ENCODE assay signal across 27 cellular contexts in genomic region chr1:204962742-204963632, GRCh38.
DNase-seq lines count a peak whose midpoint lies in the region; ATAC-seq, FAIRE-seq and TF ChIP-seq lines count a peak whose summit lies in the region.
"Had no signal": no experiment of that assay in that cellular context is flagged by ENCODE, and none has a peak within 500 bp of the region (broad histone marks: within the 10 kb centered on the region; RNA-seq: fewer than 3 reads in every experiment).

No MANE protein-coding gene starts in this region.

- SMC1A ChIA-PET in GM12878 (lab: Charles Lee; ENCODE audit: uncharacterized antibody, unreplicated experiment) = interaction anchor here (1.0 to 1.1 kb wide), 2 partner anchors 14 to 293 kb away, joined by 3 to 4 read pairs; no protein-coding TSS in a partner anchor

- H3K36me3 Mint-ChIP-seq in GM23338 (ENCODE audit: low read depth) = no peaks in the 10 kb centered on the region
- H3K36me3 Mint-ChIP-seq: activated CD8-positive, alpha-beta memory T cell treated with anti-CD3 and anti-CD28 coated beads, Interleukin-2, amount 10 ng/mL, durations not matched to agents 7 days and 5 days; CD8-positive, alpha-beta memory T cell; type B pancreatic cell had no signal

- no peaks in the 10 kb centered on the region for H3K9me2 ChIP-seq in neural cell (ENCODE audit: insufficient read depth, low read length)
- H3K9me2 ChIP-seq in GM23338 (ENCODE audit: insufficient read depth) = no peaks in the 10 kb centered on the region

- H3K4me3 ChIP-seq in GM12878 (no peak overlapping the region), neural cell (ENCODE audit: low read length) (no peak overlapping the region), GM23338 (no peak overlapping the region), tibial artery (no peak overlapping the region)
- H3K4me3 ChIP-seq: cardiac muscle cell, GM23248, K562, lung, prostate gland, SK-N-MC had no signal

- H3K9me3 Mint-ChIP-seq in GM23338 = no peaks in the 10 kb centered on the region
- H3K9me3 Mint-ChIP-seq: activated CD4-positive, alpha-beta T cell treated with anti-CD3 and anti-CD28 coated beads, Interleukin-2, amount 10 ng/mL, durations not matched to agents 7 days and 5 days; CD8-positive, alpha-beta memory T cell; type B pancreatic cell had no signal

- H3K27ac ChIP-seq in GM12878 (ENCODE audit: control insufficient read depth, insufficient read depth) = no peak overlapping the region
- H3K27ac ChIP-seq in neural cell (ENCODE audit: low read length) = peak overlapping the region; percentile 19
- no peak overlapping the region for H3K27ac ChIP-seq in GM23338 (ENCODE audit: low read depth)
- no peak overlapping the region for H3K27ac ChIP-seq in tibial artery
- H3K27ac ChIP-seq: cardiac muscle cell, GM23248, prostate gland, SK-N-MC had no signal

- H3K4me1 ChIP-seq in GM12878 (ENCODE audit: control insufficient read depth, insufficient read depth, low read length) (peaks cover 5% of the 10 kb centered on the region; the same call in 1 of the 2 replicates), GM23338 (ENCODE audit: insufficient read depth) (no peaks in the 10 kb centered on the region), tibial artery (no peaks in the 10 kb centered on the region)
- H3K4me1 ChIP-seq: prostate gland had no signal

- no peak for FAIRE-seq in GM12878 (lab: Jason Lieb, UNC)
- FAIRE-seq: K562, kidney had no signal

- H3K4me2 ChIP-seq in GM12878 (ENCODE audit: control insufficient read depth, insufficient read depth) (no peak overlapping the region), neural cell (ENCODE audit: low read length) (no peak overlapping the region), GM23338 (no peak overlapping the region)

- H3K79me2 ChIP-seq in GM12878 (ENCODE audit: control insufficient read depth, insufficient read depth, low read length) (no peaks in the 10 kb centered on the region), neural cell (replicated peaks; ENCODE audit: insufficient read depth, low read length) (no peaks in the 10 kb centered on the region), GM23338 (replicated peaks; ENCODE audit: insufficient read depth) (no peaks in the 10 kb centered on the region)

- CTCF ChIA-PET in GM12878 (lab: Yijun Ruan, JAX) = interaction anchor here (0.7 to 2.1 kb wide), 5 partner anchors 10 to 567 kb away, joined by 3 to 8 read pairs (median 3); no protein-coding TSS in a partner anchor

- in situ Hi-C loops in GM12878 (cut with MboI) = no loop called here

- intact Hi-C loops in GM12878 (cut with micrococcal nuclease; ENCODE audit: unreplicated experiment) (no loop called here), tibial artery (cut with DNase I; ENCODE audit: low total_unique reads) (no loop called here)

- TF ChIP-seq POLR2A in GM12878 (IDR thresholded peaks at IDR 0.05; ENCODE audit: low read depth, low read length) = no peak

- POLR2A ChIA-PET in GM12878 (lab: Charles Lee) = no interaction called here

- RAD21 ChIA-PET in GM12878 (lab: Charles Lee; ENCODE audit: unreplicated experiment) = interaction anchor here (0.6 to 2.6 kb wide), 3 partner anchors 22 to 292 kb away, joined by 3 to 6 read pairs (median 5); no protein-coding TSS in a partner anchor

- H3K27me3 Mint-ChIP-seq in GM23338 (ENCODE audit: insufficient read depth, low read depth, poor library complexity) = peaks cover 4% of the 10 kb centered on the region

- TF ChIP-seq RAD21 in GM12878 (IDR thresholded peaks at IDR 0.05; ENCODE audit: insufficient read depth, low read depth, low read length) = no peak
- TF ChIP-seq RAD21 in neural cell (conservative IDR thresholded peaks at IDR 0.05) = no peak

- peaks cover 2 to 5% of the 10 kb centered on the region in 2 experiments; a peak in 3 of 4 replicates for H3K27me3 ChIP-seq in GM12878 (replicated peaks in 1 of 2; ENCODE audit: control insufficient read depth in 2 of 2, insufficient read depth in 2 of 2, low read length in 1 of 2)
- no peaks in the 10 kb centered on the region for H3K27me3 ChIP-seq in neural cell (ENCODE audit: insufficient read depth, low read depth, low read length)
- H3K27me3 ChIP-seq in GM23338 (ENCODE audit: insufficient read depth) = no peaks in the 10 kb centered on the region
- peaks cover 0 to 4% of the 10 kb centered on the region in 2 donors for H3K27me3 ChIP-seq in tibial artery

- WGBS in GM12878 (ENCODE audit: insufficient coverage, insufficient replicate concordance, low lambda C conversion rate, missing lambda C conversion rate) = 14% methylated on average over 6 of the region's 6 CpGs

- no TSS peak for BruUV-seq in GM12878 (replicated peaks; lab: Mats Ljungman, UMichigan)

- no peaks in the 10 kb centered on the region for H3F3A ChIP-seq in neural cell (ENCODE audit: insufficient read depth, low read length, poor library complexity, severe bottlenecking)
- no peaks in the 10 kb centered on the region for H3F3A ChIP-seq in GM23338 (replicated peaks; ENCODE audit: low read depth)

- H4K20me1 ChIP-seq in GM12878 (ENCODE audit: control insufficient read depth, insufficient read depth) = no peaks in the 10 kb centered on the region
- H4K20me1 ChIP-seq in neural cell (ENCODE audit: insufficient read depth) = no peaks in the 10 kb centered on the region
- H4K20me1 ChIP-seq in GM23338 (replicated peaks; ENCODE audit: insufficient read depth) = no peaks in the 10 kb centered on the region

- no peak for TF ChIP-seq EP300 in GM12878 (IDR thresholded peaks at IDR 0.05; ENCODE audit: borderline replicate concordance in 1 of 2, control insufficient read depth in 1 of 2, low read depth in 2 of 2, low read length in 2 of 2)
- no peak for TF ChIP-seq EP300 in neural cell (conservative IDR thresholded peaks at IDR 0.05; ENCODE audit: poor library complexity, severe bottlenecking)

- peaks cover 11% of the 10 kb centered on the region for H3K4me1 Mint-ChIP-seq in GM23338
- H3K4me1 Mint-ChIP-seq: activated CD4-positive, alpha-beta T cell treated with anti-CD3 and anti-CD28 coated beads, Interleukin-2, amount 10 ng/mL, durations not matched to agents 7 days and 5 days; activated CD8-positive, alpha-beta memory T cell treated with anti-CD3 and anti-CD28 coated beads, Interleukin-2, amount 10 ng/mL, durations not matched to agents 7 days and 5 days; CD8-positive, alpha-beta memory T cell had no signal

- no peak overlapping the region for H3K9ac ChIP-seq in GM12878 (ENCODE audit: control insufficient read depth, insufficient read depth, low read length)
- H3K9ac ChIP-seq in neural cell (ENCODE audit: low read length) = no peak overlapping the region
- H3K9ac ChIP-seq: GM23248 had no signal

- DNase-seq in NCI-H446 treated with DMSO at 0.1 percent for 48 hours (lab: John Stamatoyannopoulos, UW) (peak; percentile 67), GM12878 (ENCODE audit: low read depth, low spot score) (peak; percentile 11), GM23338 (ENCODE audit: low spot score) (no peak), NCI-H1092 treated with DMSO at 0.1 percent for 48 hours (lab: John Stamatoyannopoulos, UW) (no peak), tibial artery (no peak)
- DNase-seq: activated CD4-positive, alpha-beta T cell treated with anti-CD3 and anti-CD28 coated beads, Interleukin-2, amount 10 ng/mL, durations not matched to agents 7 days and 5 days; activated CD8-positive, alpha-beta memory T cell treated with anti-CD3 and anti-CD28 coated beads, Interleukin-2, amount 10 ng/mL, durations not matched to agents 7 days and 5 days; activated naive CD4-positive, alpha-beta T cell treated with anti-CD3 and anti-CD28 coated beads, Interleukin-2, amount 50 U/mL, for 16 hours; amygdala; CD8-positive, alpha-beta memory T cell; cortex of kidney; DMS153; kidney; MM.1S; NCI-H187; NCI-H2227 treated with DMSO at 0.1 percent for 48 hours; stimulated activated CD8-positive, alpha-beta memory T cell treated with anti-CD3 and anti-CD28 coated beads, Interleukin-4, amount 100 ng/mL, for 48 hours; T-helper 17 cell had no signal

- no peak overlapping the region for H3K4me3 Mint-ChIP-seq in GM23338
- H3K4me3 Mint-ChIP-seq: activated CD4-positive, alpha-beta T cell treated with anti-CD3 and anti-CD28 coated beads, Interleukin-2, amount 10 ng/mL, durations not matched to agents 7 days and 5 days; activated CD8-positive, alpha-beta memory T cell treated with anti-CD3 and anti-CD28 coated beads, Interleukin-2, amount 10 ng/mL, durations not matched to agents 7 days and 5 days; CD8-positive, alpha-beta memory T cell; T-helper 17 cell; type B pancreatic cell had no signal

- no peak for TF ChIP-seq CTCF in GM12878 (IDR thresholded peaks at IDR 0.05 in 2 of 3, conservative IDR thresholded peaks at IDR 0.05 in 1 of 3; ENCODE audit: control insufficient read depth in 2 of 3, extremely low read depth in 1 of 3, insufficient read depth in 1 of 3, low read depth in 3 of 3, low read length in 3 of 3)
- no peak for TF ChIP-seq CTCF in neural cell (IDR thresholded peaks at IDR 0.05; ENCODE audit: poor library complexity, severe bottlenecking)
- TF ChIP-seq CTCF in GM23338 (conservative IDR thresholded peaks at IDR 0.05; ENCODE audit: low read depth in 2 of 2) = no peak
- no peak for TF ChIP-seq CTCF in tibial artery (IDR thresholded peaks at IDR 0.05)

- H3K27ac Mint-ChIP-seq in GM23338 = no peak overlapping the region
- H3K27ac Mint-ChIP-seq: activated CD4-positive, alpha-beta T cell treated with anti-CD3 and anti-CD28 coated beads, Interleukin-2, amount 10 ng/mL, durations not matched to agents 7 days and 5 days; activated CD8-positive, alpha-beta memory T cell treated with anti-CD3 and anti-CD28 coated beads, Interleukin-2, amount 10 ng/mL, durations not matched to agents 7 days and 5 days; CD8-positive, alpha-beta memory T cell; T-helper 17 cell; type B pancreatic cell had no signal

- peak; percentile 35 for ATAC-seq in HG02610 (IDR thresholded peaks at IDR 0.05; ENCODE audit: unreplicated experiment)
- peak; percentile 69 for ATAC-seq in GM12878
- ATAC-seq in GM23338 = no peak
- ATAC-seq: activated CD8-positive, alpha-beta memory T cell treated with anti-CD3 and anti-CD28 coated beads, Interleukin-2, amount 10 ng/mL, durations not matched to agents 7 days and 5 days; K562; T-helper 17 cell had no signal

- no peaks in the 10 kb centered on the region for H3K36me3 ChIP-seq in GM12878 (ENCODE audit: control insufficient read depth in 2 of 2, insufficient read depth in 2 of 2, low read length in 1 of 2)
- H3K36me3 ChIP-seq in neural cell (ENCODE audit: insufficient read depth, low read length) = peaks cover 30% of the 10 kb centered on the region
- H3K36me3 ChIP-seq in GM23338 (ENCODE audit: insufficient read depth) = no peaks in the 10 kb centered on the region
- H3K36me3 ChIP-seq in tibial artery = peaks cover 1 to 28% (median 4%) of the 10 kb centered on the region in 3 donors
- H3K36me3 ChIP-seq: cardiac muscle cell, prostate gland had no signal

- H2AFZ ChIP-seq in GM12878 (ENCODE audit: control insufficient read depth, low read depth, low read length) (no peak overlapping the region), neural cell (ENCODE audit: low read depth, low read length) (no peak overlapping the region), GM23338 (no peak overlapping the region)
- H2AFZ ChIP-seq: GM23248 had no signal

- H3K9me3 ChIP-seq in GM12878 (replicated peaks; ENCODE audit: control insufficient read depth, insufficient read depth, low read length) = no peaks in the 10 kb centered on the region
- H3K9me3 ChIP-seq in neural cell (ENCODE audit: low read length) = no peaks in the 10 kb centered on the region
- no peaks in the 10 kb centered on the region for H3K9me3 ChIP-seq in tibial artery
- H3K9me3 ChIP-seq: prostate gland had no signal

Comparison
In these comparisons a context has a peak if more than half of its experiments do, and no peak if none do; other contexts are left out.
1. DNase-seq: peak in NCI-H446 treated with DMSO at 0.1 percent for 48 hours (single experiment) and GM12878 (single experiment); none in GM23338 (single experiment), NCI-H1092 treated with DMSO at 0.1 percent for 48 hours (single experiment) and tibial artery (0 of 2).